15 cellular contexts compared by ENCODE assay signal in the genomic region with DNA sequence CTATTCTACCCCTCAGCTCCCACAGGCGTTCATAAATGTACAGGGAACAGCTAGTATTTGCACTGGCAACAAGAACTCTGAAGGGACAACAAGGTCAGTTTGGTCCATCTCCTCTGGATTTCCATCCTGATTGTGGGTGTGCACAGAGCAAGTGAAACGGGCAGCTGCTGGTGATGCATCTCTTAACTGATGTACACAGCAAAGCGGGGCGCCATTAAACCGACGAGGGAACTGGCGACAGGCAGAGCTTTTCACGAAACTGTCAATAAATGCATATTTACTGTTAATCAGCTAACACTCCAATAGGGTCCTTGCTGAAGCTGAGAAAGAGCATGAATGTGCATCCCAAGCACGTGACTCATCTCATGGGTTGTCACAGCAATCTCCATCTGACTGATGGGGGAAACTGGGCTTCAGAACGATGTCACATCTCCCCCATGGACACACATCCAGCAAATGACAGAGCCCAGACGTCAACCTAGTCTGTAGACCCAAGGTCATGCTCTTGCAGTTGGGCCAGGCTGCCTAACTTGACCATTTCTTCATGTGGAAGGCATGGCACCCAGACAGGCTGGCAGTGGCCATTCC. TPM values are rescaled to one million over a fixed set of nuclear protein-coding genes. Genes with fewer than 3 reads are reported as not detected.
DNase-seq lines count a peak whose midpoint lies in the region; ATAC-seq and TF ChIP-seq lines count a peak whose summit lies in the region.
"Had no signal": no experiment of that assay in that cellular context is flagged by ENCODE, and none has a peak within 500 bp of the region (broad histone marks: within the 10 kb centered on the region; RNA-seq: fewer than 3 reads in every experiment).

No MANE protein-coding gene starts in this region.

- H3K4me3 ChIP-seq in tibial nerve = no peak overlapping the region
- H3K4me3 ChIP-seq: GM23248, tibial artery had no signal

- H3K4me1 ChIP-seq in tibial nerve = peaks cover 0 to 81% (median 49%) of the 10 kb centered on the region in 4 donors

- TF ChIP-seq CTCF in tibial nerve (IDR thresholded peaks at IDR 0.05) = no peak
- TF ChIP-seq CTCF in GM10248 (IDR thresholded peaks at IDR 0.05; ENCODE audit: control extremely low read depth, extremely low read depth, low read depth, missing control alignments) = no peak

- ATAC-seq in left ventricle myocardium superior = no peak
- no peak for ATAC-seq in left cardiac atrium
- ATAC-seq in activated CD8-positive, alpha-beta T cell treated with anti-CD3 and anti-CD28 coated beads, Interleukin-2, amount 10 ng/mL, durations not matched to agents 7 days and 5 days = no peak
- peak; percentile 36 for ATAC-seq in natural killer cell treated with Interleukin-12 subunit alpha and Interleukin-12 subunit beta and Interleukin-15 and Interleukin-18, amount 100 ng/mL, for 72 hours
- no peak for ATAC-seq in GM19395 (IDR thresholded peaks at IDR 0.05; ENCODE audit: unreplicated experiment)

- H3K27me3 Mint-ChIP-seq in activated CD8-positive, alpha-beta T cell treated with anti-CD3 and anti-CD28 coated beads, Interleukin-2, amount 10 ng/mL, durations not matched to agents 7 days and 5 days (ENCODE audit: low read depth) = no peaks in the 10 kb centered on the region
- H3K27me3 Mint-ChIP-seq in natural killer cell treated with Interleukin-12 subunit alpha and Interleukin-12 subunit beta and Interleukin-15 and Interleukin-18, amount 100 ng/mL, for 72 hours = no peaks in the 10 kb centered on the region
- H3K27me3 Mint-ChIP-seq: dendritic cell treated with granulocyte-macrophage colony-stimulating factor and Interleukin-4, amounts not matched to agents 40 ng/mL and 50 ng/mL, for 4 days had no signal

- H3K27ac ChIP-seq in tibial nerve = peak overlapping the region in 3 of 4 donors; percentile 69 to 95 (median 93)
- H3K27ac ChIP-seq: GM23248, tibial artery had no signal

- H3K27ac Mint-ChIP-seq in activated CD8-positive, alpha-beta T cell treated with anti-CD3 and anti-CD28 coated beads, Interleukin-2, amount 10 ng/mL, durations not matched to agents 7 days and 5 days = peak overlapping the region; percentile 39
- H3K27ac Mint-ChIP-seq in natural killer cell treated with Interleukin-12 subunit alpha and Interleukin-12 subunit beta and Interleukin-15 and Interleukin-18, amount 100 ng/mL, for 72 hours = peak overlapping the region; percentile 91 to 98

- intact Hi-C loops in left ventricle myocardium superior (cut with micrococcal nuclease) (no loop called here), left cardiac atrium (cut with DNase I) (loop anchor here in 1 of 2 donors (10.0 kb wide), 1 partner anchor 45 kb away; no protein-coding TSS in a partner anchor)

- H3K36me3 ChIP-seq in tibial nerve = peaks cover 0 to 34% (median 0%) of the 10 kb centered on the region in 3 donors

- H3K27me3 ChIP-seq in tibial nerve = no peaks in the 10 kb centered on the region
- H3K27me3 ChIP-seq: tibial artery had no signal

- H3K9me3 Mint-ChIP-seq in activated CD8-positive, alpha-beta T cell treated with anti-CD3 and anti-CD28 coated beads, Interleukin-2, amount 10 ng/mL, durations not matched to agents 7 days and 5 days (ENCODE audit: insufficient read depth) = no peaks in the 10 kb centered on the region
- H3K9me3 Mint-ChIP-seq in natural killer cell treated with Interleukin-12 subunit alpha and Interleukin-12 subunit beta and Interleukin-15 and Interleukin-18, amount 100 ng/mL, for 72 hours = no peaks in the 10 kb centered on the region
- H3K9me3 Mint-ChIP-seq: dendritic cell treated with granulocyte-macrophage colony-stimulating factor and Interleukin-4, amounts not matched to agents 40 ng/mL and 50 ng/mL, for 4 days had no signal

- TF ChIP-seq EP300 in tibial nerve (IDR thresholded peaks at IDR 0.05) = no peak

- H3K9me3 ChIP-seq in tibial nerve = no peaks in the 10 kb centered on the region
- H3K9me3 ChIP-seq: tibial artery had no signal

- no peak overlapping the region for H3K4me3 Mint-ChIP-seq in activated CD8-positive, alpha-beta T cell treated with anti-CD3 and anti-CD28 coated beads, Interleukin-2, amount 10 ng/mL, durations not matched to agents 7 days and 5 days
- peak overlapping the region; percentile 79 for H3K4me3 Mint-ChIP-seq in natural killer cell treated with Interleukin-12 subunit alpha and Interleukin-12 subunit beta and Interleukin-15 and Interleukin-18, amount 100 ng/mL, for 72 hours
- H3K4me3 Mint-ChIP-seq: dendritic cell treated with granulocyte-macrophage colony-stimulating factor and Interleukin-4, amounts not matched to agents 40 ng/mL and 50 ng/mL, for 4 days had no signal

- H3K36me3 Mint-ChIP-seq in activated CD8-positive, alpha-beta T cell treated with anti-CD3 and anti-CD28 coated beads, Interleukin-2, amount 10 ng/mL, durations not matched to agents 7 days and 5 days (ENCODE audit: low read depth) = peaks cover 57% of the 10 kb centered on the region
- H3K36me3 Mint-ChIP-seq in natural killer cell treated with Interleukin-12 subunit alpha and Interleukin-12 subunit beta and Interleukin-15 and Interleukin-18, amount 100 ng/mL, for 72 hours = peaks cover 9% of the 10 kb centered on the region

- no peak for TF ChIP-seq POLR2A in tibial nerve (IDR thresholded peaks at IDR 0.05)

- POLR2A ChIA-PET in activated CD8-positive, alpha-beta T cell treated with anti-CD3 and anti-CD28 coated beads, Interleukin-2, amount 10 ng/mL, durations not matched to agents 7 days and 5 days (lab: Charles Lee) = interaction anchor here (1.0 to 3.4 kb wide), 6 partner anchors 11 to 42 kb away, joined by 3 to 29 read pairs (median 5); no protein-coding TSS in a partner anchor
- POLR2A ChIA-PET in GM10248 (lab: Yijun Ruan, JAX) = no interaction called here

- CTCF ChIA-PET in activated CD8-positive, alpha-beta T cell treated with anti-CD3 and anti-CD28 coated beads, Interleukin-2, amount 10 ng/mL, durations not matched to agents 7 days and 5 days (lab: Charles Lee) = interaction anchor here (1.1 to 11.0 kb wide), 12 partner anchors 11 to 301 kb away, joined by 3 to 136 read pairs (median 17); no protein-coding TSS in a partner anchor
- CTCF ChIA-PET in GM10248 (lab: Yijun Ruan, JAX) = interaction anchor here (0.9 to 4.7 kb wide), 7 partner anchors 9 to 58 kb away, joined by 3 to 44 read pairs (median 4); no protein-coding TSS in a partner anchor

- peaks cover 67% of the 10 kb centered on the region for H3K4me1 Mint-ChIP-seq in activated CD8-positive, alpha-beta T cell treated with anti-CD3 and anti-CD28 coated beads, Interleukin-2, amount 10 ng/mL, durations not matched to agents 7 days and 5 days (ENCODE audit: low read depth)
- H3K4me1 Mint-ChIP-seq in natural killer cell treated with Interleukin-12 subunit alpha and Interleukin-12 subunit beta and Interleukin-15 and Interleukin-18, amount 100 ng/mL, for 72 hours (ENCODE audit: low read depth in 2 of 2) = peaks cover 64 to 84% of the 10 kb centered on the region in 2 donors

- peak; percentile 22 for DNase-seq in left ventricle myocardium superior
- DNase-seq in left cardiac atrium = no peak
- DNase-seq in activated CD8-positive, alpha-beta T cell treated with anti-CD3 and anti-CD28 coated beads, Interleukin-2, amount 10 ng/mL, durations not matched to agents 7 days and 5 days = no peak
- no peak for DNase-seq in natural killer cell treated with Interleukin-12 subunit alpha and Interleukin-12 subunit beta and Interleukin-15 and Interleukin-18, amount 100 ng/mL, for 72 hours (ENCODE audit: low spot score)
- no peak for DNase-seq in tibial nerve (ENCODE audit: low spot score in 2 of 2)
- no peak for DNase-seq in GM10248 (ENCODE audit: extremely low spot score)
- DNase-seq in glomerular visceral epithelial cell (ENCODE audit: extremely low spot score) = no peak
- DNase-seq: amygdala, DMS 273 treated with DMSO at 0.1 percent for 48 hours, GM23248, NCI-H1694, NCI-H446 treated with DMSO at 0.1 percent for 48 hours, tibial artery had no signal

- WGBS in tibial nerve, 2 donors = 92 to 93% methylated on average over 11 of the region's 11 CpGs

RNA-seq across cellular contexts. Expression of a gene that starts 54.2 kb away (rescaled TPM):
- total RNA-seq in left ventricle myocardium superior (45.3 TPM), left cardiac atrium (10 to 100 TPM; 23.3 to 31.4 TPM), tibial nerve (10 to 100 TPM; 60.8 to 84.8 (median 78.8) TPM)
- 10 to 100 TPM; 19.9 to 21.8 TPM for total RNA-seq in activated CD8-positive, alpha-beta T cell treated with anti-CD3 and anti-CD28 coated beads, Interleukin-2, amount 10 ng/mL, durations not matched to agents 7 days and 5 days
- total RNA-seq in natural killer cell treated with Interleukin-12 subunit alpha and Interleukin-12 subunit beta and Interleukin-15 and Interleukin-18, amount 100 ng/mL, for 72 hours = 10 to 100 TPM; 16.6 to 21.8 TPM

Comparison
In these comparisons a context has a peak if more than half of its experiments do, and no peak if none do; other contexts are left out.
1. ATAC-seq: peak in natural killer cell treated with Interleukin-12 subunit alpha and Interleukin-12 subunit beta and Interleukin-15 and Interleukin-18, amount 100 ng/mL, for 72 hours (2 of 2); none in left ventricle myocardium superior (single experiment), left cardiac atrium (0 of 2), activated CD8-positive, alpha-beta T cell treated with anti-CD3 and anti-CD28 coated beads, Interleukin-2, amount 10 ng/mL, durations not matched to agents 7 days and 5 days (single experiment) and GM19395 (single experiment).